In the genomic region with DNA sequence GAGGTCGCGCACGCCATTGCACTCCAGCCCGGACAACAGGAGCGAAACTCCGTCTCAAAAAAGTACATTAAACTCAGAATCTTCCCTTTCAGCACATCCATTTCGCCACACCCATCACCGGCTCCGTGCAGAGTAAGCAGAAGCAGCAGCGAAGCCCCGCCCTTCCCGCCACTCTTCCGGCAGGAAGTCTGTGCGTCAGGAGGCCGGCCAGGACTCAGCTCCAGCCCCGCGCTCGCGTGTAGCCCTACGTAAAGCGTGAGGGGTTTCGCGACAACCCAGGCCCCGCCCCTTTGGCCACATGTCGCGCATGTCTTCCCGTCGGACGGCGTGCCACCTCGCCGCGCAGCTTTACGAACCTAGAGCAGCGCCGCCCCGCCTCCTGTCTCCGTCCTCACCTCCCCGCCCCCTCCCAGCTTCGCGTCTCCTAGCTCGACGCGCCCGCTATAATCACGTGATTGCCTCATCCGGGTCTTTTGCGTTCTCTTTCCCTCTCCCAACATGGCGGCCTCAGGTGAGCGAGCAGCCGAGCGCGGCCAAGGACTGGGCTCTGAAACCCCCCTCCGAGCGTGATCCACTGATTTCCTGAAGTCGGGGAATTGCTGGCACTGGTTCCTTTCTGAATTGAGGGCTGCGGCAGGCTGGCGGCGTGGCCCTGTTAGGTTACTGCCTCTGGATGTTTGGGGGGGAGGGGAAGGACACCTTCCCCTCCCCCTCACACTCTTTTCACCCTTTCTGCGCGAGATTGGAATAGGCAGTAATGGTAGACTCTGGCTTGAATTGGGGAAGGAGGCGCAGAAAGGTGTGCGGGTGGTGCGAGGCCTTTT, we compare ENCODE assay signal across 8 cellular contexts. TPM values are rescaled to one million over a fixed set of nuclear protein-coding genes. Genes with fewer than 3 reads are reported as not detected.
A peak's percentile ranks its signal among the peaks of the same experiment; 100 is the strongest.
DNase-seq lines count a peak whose midpoint lies in the region; ATAC-seq and TF ChIP-seq lines count a peak whose summit lies in the region.

A gene with protein sequence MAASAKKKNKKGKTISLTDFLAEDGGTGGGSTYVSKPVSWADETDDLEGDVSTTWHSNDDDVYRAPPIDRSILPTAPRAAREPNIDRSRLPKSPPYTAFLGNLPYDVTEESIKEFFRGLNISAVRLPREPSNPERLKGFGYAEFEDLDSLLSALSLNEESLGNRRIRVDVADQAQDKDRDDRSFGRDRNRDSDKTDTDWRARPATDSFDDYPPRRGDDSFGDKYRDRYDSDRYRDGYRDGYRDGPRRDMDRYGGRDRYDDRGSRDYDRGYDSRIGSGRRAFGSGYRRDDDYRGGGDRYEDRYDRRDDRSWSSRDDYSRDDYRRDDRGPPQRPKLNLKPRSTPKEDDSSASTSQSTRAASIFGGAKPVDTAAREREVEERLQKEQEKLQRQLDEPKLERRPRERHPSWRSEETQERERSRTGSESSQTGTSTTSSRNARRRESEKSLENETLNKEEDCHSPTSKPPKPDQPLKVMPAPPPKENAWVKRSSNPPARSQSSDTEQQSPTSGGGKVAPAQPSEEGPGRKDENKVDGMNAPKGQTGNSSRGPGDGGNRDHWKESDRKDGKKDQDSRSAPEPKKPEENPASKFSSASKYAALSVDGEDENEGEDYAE (plus strand): TSS at position 471 of the 824 bp plus-strand sequence. CDS start 28 bp downstream, at position 499.

- no peaks in the 10 kb centered on the region for H3K27me3 ChIP-seq in testis

- H3K4me3 ChIP-seq in testis, result peak within 1 kb of the TSS; percentile 97 to 99

- no peaks in the 10 kb centered on the region for H3K9me3 ChIP-seq in testis

- DNase-seq in GM10248 (ENCODE audit: extremely low spot score) (peak; percentile 97), NCI-H1105 (lab: John Stamatoyannopoulos, UW) (peak; percentile 95), SKM-1 treated with dmso at 0.1 percent for 144 hours (lab: John Stamatoyannopoulos, UW; ENCODE audit: unreplicated experiment) (peak; percentile 92), glomerular endothelial cell (ENCODE audit: extremely low read depth, low read depth, low spot score) (peak; percentile 90), omental fat pad (ENCODE audit: low spot score) (peak; percentile 98), testis (peak; percentile 100)

- peak within 1 kb of the TSS; percentile 97 to 98 for H3K27ac ChIP-seq in testis

- peak within 1 kb of the TSS; percentile 92 for H3K4me3 Mint-ChIP-seq in activated naive CD8-positive, alpha-beta T cell

- no peaks in the 10 kb centered on the region for H3K36me3 ChIP-seq in testis (ENCODE audit: low read depth, missing control alignments)

- CTCF ChIA-PET in GM10248 (lab: Yijun Ruan, JAX), result interaction anchor here (1.0 to 2.9 kb wide), 6 partner anchors 18 to 315 kb away, joined by 3 to 12 read pairs (median 3); a partner anchor contains a TSS

- H3K9me3 Mint-ChIP-seq in activated naive CD8-positive, alpha-beta T cell (ENCODE audit: low read depth), result no peaks in the 10 kb centered on the region

- peaks cover 48% of the 10 kb centered on the region for H3K4me1 Mint-ChIP-seq in activated naive CD8-positive, alpha-beta T cell (ENCODE audit: low read depth)

- TF ChIP-seq POLR2A in testis (IDR thresholded peaks at IDR 0.05), result peak; percentile 9

- ATAC-seq in HG02623 (IDR thresholded peaks at IDR 0.05; ENCODE audit: unreplicated experiment) (peak; percentile 85), omental fat pad (ENCODE audit: low FRiP score) (peak; percentile 95)

- no peaks in the 10 kb centered on the region for H3K27me3 Mint-ChIP-seq in activated naive CD8-positive, alpha-beta T cell

- peak within 1 kb of the TSS; percentile 98 for H3K27ac Mint-ChIP-seq in activated naive CD8-positive, alpha-beta T cell

- no peak for TF ChIP-seq CTCF in GM10248 (IDR thresholded peaks at IDR 0.05; ENCODE audit: control extremely low read depth, extremely low read depth, low read depth, missing control alignments)
- TF ChIP-seq CTCF in omental fat pad (IDR thresholded peaks at IDR 0.05), result no peak
- TF ChIP-seq CTCF in testis (IDR thresholded peaks at IDR 0.05), result no peak

- 0% methylated on average over 59 to 64 of the region's 64 CpGs for WGBS in testis, 2 donors

- POLR2A ChIA-PET in GM10248 (lab: Yijun Ruan, JAX), result interaction anchor here (0.6 to 1.0 kb wide), 4 partner anchors 21 to 495 kb away, joined by 3 to 6 read pairs (median 3); a partner anchor contains a TSS

- H3K36me3 Mint-ChIP-seq in activated naive CD8-positive, alpha-beta T cell, result peaks cover 13% of the 10 kb centered on the region

- intact Hi-C loops in testis (cut with DNase I; ENCODE audit: low total_unique reads), result no loop called here

- peaks cover 34% of the 10 kb centered on the region for H3K4me1 ChIP-seq in testis

RNA-seq across cellular contexts. Expression of the gene that starts here (rescaled TPM):
- total RNA-seq in glomerular endothelial cell, result 250 and 312 TPM in 2 replicates
- 100 to 1,000 TPM; 449 to 633 (median 553) TPM for total RNA-seq in omental fat pad
- total RNA-seq in testis, result 100 to 1,000 TPM; 219 to 305 TPM
- 249 TPM for polyA plus RNA-seq in testis (ENCODE audit: insufficient read depth, low read depth, low replicate concordance)

Comparison
In these comparisons a context has a peak if more than half of its experiments do, and no peak if none do; other contexts are left out.
1. Peak in every context shown above with its lines: DNase-seq, ATAC-seq, H3K4me3 ChIP-seq and H3K27ac ChIP-seq.